ENCODE assay signal across 18 cellular contexts in the genomic region with DNA sequence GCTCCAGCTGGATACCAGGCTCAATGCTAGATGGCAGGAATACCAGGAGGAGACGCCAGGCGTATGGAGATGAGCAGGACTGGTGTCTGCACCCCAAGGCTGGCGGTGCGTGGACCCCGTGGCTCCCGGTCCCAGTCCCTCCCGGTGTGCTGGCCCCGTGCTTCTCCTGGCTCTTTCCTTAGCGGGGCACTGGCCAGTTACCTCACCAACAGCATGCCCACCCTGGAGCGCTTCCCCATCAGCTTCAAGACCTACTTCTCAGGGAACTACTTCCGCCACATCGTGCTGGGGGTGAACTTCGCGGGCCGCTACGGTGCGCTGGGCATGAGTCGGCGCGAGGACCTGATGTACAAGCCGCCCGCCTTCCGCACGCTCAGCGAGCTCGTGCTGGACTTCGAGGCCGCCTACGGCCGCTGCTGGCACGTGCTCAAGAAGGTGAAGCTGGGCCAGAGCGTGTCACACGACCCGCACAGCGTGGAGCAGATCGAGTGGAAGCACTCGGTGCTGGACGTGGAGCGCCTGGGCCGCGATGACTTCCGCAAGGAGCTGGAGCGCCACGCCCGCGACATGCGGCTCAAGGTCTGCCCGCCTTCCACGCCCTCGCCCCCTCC. TPM values are rescaled to one million over a fixed set of nuclear protein-coding genes. Genes with fewer than 3 reads are reported as not detected.
A peak's percentile ranks its signal among the peaks of the same experiment; 100 is the strongest.
DNase-seq lines count a peak whose midpoint lies in the region; ATAC-seq and TF ChIP-seq lines count a peak whose summit lies in the region.
"Had no signal": no experiment of that assay in that cellular context is flagged by ENCODE, and none has a peak within 500 bp of the region (broad histone marks: within the 10 kb centered on the region; RNA-seq: fewer than 3 reads in every experiment).

No MANE protein-coding gene starts in this region.

- H3K27me3 ChIP-seq in endodermal cell (ENCODE audit: control insufficient read depth, insufficient read depth, low read length, poor library complexity, severe bottlenecking), result no peaks in the 10 kb centered on the region
- no peaks in the 10 kb centered on the region for H3K27me3 ChIP-seq in trophoblast cell (ENCODE audit: insufficient read depth, low read length)
- H3K27me3 ChIP-seq: BE2C, MG63 had no signal

- H3K4me3 Mint-ChIP-seq in activated CD4-positive, alpha-beta memory T cell treated with anti-CD3 and anti-CD28 coated beads, Interleukin-2, amount 10 ng/mL, durations not matched to agents 7 days and 5 days, result no peak overlapping the region
- no peak overlapping the region for H3K4me3 Mint-ChIP-seq in activated CD4-positive, alpha-beta memory T cell treated with anti-CD3 and anti-CD28 coated beads for 36 hours
- no peak overlapping the region for H3K4me3 Mint-ChIP-seq in activated CD8-positive, alpha-beta memory T cell treated with anti-CD3 and anti-CD28 coated beads, Interleukin-2, amount 10 ng/mL, durations not matched to agents 7 days and 5 days
- H3K4me3 Mint-ChIP-seq in endodermal cell, result no peak overlapping the region
- H3K4me3 Mint-ChIP-seq: CD8-positive, alpha-beta memory T cell; GM23338 had no signal

- no peak overlapping the region for H4K91ac ChIP-seq in trophoblast cell (ENCODE audit: low read depth, low read length)

- peaks cover 13% of the 10 kb centered on the region for H3K79me1 ChIP-seq in trophoblast cell (ENCODE audit: low read length)

- 95 to 96% methylated on average over 37 to 50 of the region's 50 CpGs for WGBS in endodermal cell (ENCODE audit: insufficient coverage in 1 of 2, insufficient read length in 1 of 2), 2 experiments
- no CpG with 5 or more reads among the region's 50 CpGs for WGBS in trophoblast cell (ENCODE audit: extremely low coverage, insufficient coverage, insufficient read length)

- H3K27me3 Mint-ChIP-seq in activated CD4-positive, alpha-beta memory T cell treated with anti-CD3 and anti-CD28 coated beads, Interleukin-2, amount 10 ng/mL, durations not matched to agents 7 days and 5 days, result no peaks in the 10 kb centered on the region
- no peaks in the 10 kb centered on the region for H3K27me3 Mint-ChIP-seq in activated CD4-positive, alpha-beta memory T cell treated with anti-CD3 and anti-CD28 coated beads for 36 hours
- H3K27me3 Mint-ChIP-seq in activated CD8-positive, alpha-beta memory T cell treated with anti-CD3 and anti-CD28 coated beads, Interleukin-2, amount 10 ng/mL, durations not matched to agents 7 days and 5 days, result no peaks in the 10 kb centered on the region
- H3K27me3 Mint-ChIP-seq in endodermal cell (ENCODE audit: insufficient read depth), result no peaks in the 10 kb centered on the region

- DNase-seq in activated CD4-positive, alpha-beta memory T cell treated with anti-CD3 and anti-CD28 coated beads, Interleukin-2, amount 10 ng/mL, durations not matched to agents 7 days and 5 days, result peak; percentile 10
- DNase-seq in activated CD4-positive, alpha-beta memory T cell treated with anti-CD3 and anti-CD28 coated beads for 36 hours, result no peak
- DNase-seq in activated CD8-positive, alpha-beta memory T cell treated with anti-CD3 and anti-CD28 coated beads, Interleukin-2, amount 10 ng/mL, durations not matched to agents 7 days and 5 days, result peak; percentile 36
- DNase-seq in endodermal cell, result peak; percentile 44
- no peak for DNase-seq in trophoblast cell
- DNase-seq in stimulated activated CD4-positive, alpha-beta T cell treated with anti-CD3 and anti-CD28 coated beads, Interleukin-12 subunit alpha, Interleukin-12 subunit beta, amount 100 ng/mL, for 4 hours, result no peak
- DNase-seq in NCI-H1436 treated with DMSO at 0.1 percent for 48 hours (lab: John Stamatoyannopoulos, UW), result no peak
- DNase-seq: BE2C; CD8-positive, alpha-beta memory T cell; DND-41; NCI-H1092; NCI-H446; SIG-M5 had no signal

- TF ChIP-seq CTCF in endodermal cell (conservative IDR thresholded peaks at IDR 0.05), result no peak

- no peak overlapping the region for H3K4me2 ChIP-seq in trophoblast cell (ENCODE audit: low read length)
- H3K4me2 ChIP-seq: GM23338 had no signal

- H3K4ac ChIP-seq in trophoblast cell (ENCODE audit: low read depth, low read length), result no peak overlapping the region

- H2BK120ac ChIP-seq in trophoblast cell (ENCODE audit: insufficient read depth, low read length, poor library complexity), result no peak overlapping the region

- H3K36me3 Mint-ChIP-seq in activated CD4-positive, alpha-beta memory T cell treated with anti-CD3 and anti-CD28 coated beads, Interleukin-2, amount 10 ng/mL, durations not matched to agents 7 days and 5 days (ENCODE audit: low read depth), result no peaks in the 10 kb centered on the region
- peaks cover 3% of the 10 kb centered on the region for H3K36me3 Mint-ChIP-seq in activated CD4-positive, alpha-beta memory T cell treated with anti-CD3 and anti-CD28 coated beads for 36 hours
- H3K36me3 Mint-ChIP-seq in activated CD8-positive, alpha-beta memory T cell treated with anti-CD3 and anti-CD28 coated beads, Interleukin-2, amount 10 ng/mL, durations not matched to agents 7 days and 5 days, result no peaks in the 10 kb centered on the region
- peaks cover 8% of the 10 kb centered on the region for H3K36me3 Mint-ChIP-seq in endodermal cell (ENCODE audit: low read depth)

- intact Hi-C loops in activated CD4-positive, alpha-beta memory T cell treated with anti-CD3 and anti-CD28 coated beads for 36 hours (cut with micrococcal nuclease), result no loop called here

- peak overlapping the region; percentile 27 for H4K12ac ChIP-seq in trophoblast cell (ENCODE audit: low read depth, low read length)

- peak overlapping the region; percentile 15 for H2BK12ac ChIP-seq in trophoblast cell (ENCODE audit: low read length)

- H3K9me3 Mint-ChIP-seq in activated CD4-positive, alpha-beta memory T cell treated with anti-CD3 and anti-CD28 coated beads, Interleukin-2, amount 10 ng/mL, durations not matched to agents 7 days and 5 days, result no peaks in the 10 kb centered on the region
- H3K9me3 Mint-ChIP-seq in activated CD4-positive, alpha-beta memory T cell treated with anti-CD3 and anti-CD28 coated beads for 36 hours, result no peaks in the 10 kb centered on the region
- H3K9me3 Mint-ChIP-seq in activated CD8-positive, alpha-beta memory T cell treated with anti-CD3 and anti-CD28 coated beads, Interleukin-2, amount 10 ng/mL, durations not matched to agents 7 days and 5 days (ENCODE audit: low read depth), result no peaks in the 10 kb centered on the region
- no peaks in the 10 kb centered on the region for H3K9me3 Mint-ChIP-seq in endodermal cell
- H3K9me3 Mint-ChIP-seq: CD8-positive, alpha-beta memory T cell; GM23338 had no signal

- H2AK5ac ChIP-seq in trophoblast cell (ENCODE audit: low read length), result peak overlapping the region; percentile 46

- no peak for ATAC-seq in activated CD8-positive, alpha-beta memory T cell treated with anti-CD3 and anti-CD28 coated beads, Interleukin-2, amount 10 ng/mL, durations not matched to agents 7 days and 5 days
- no peak for ATAC-seq in GM21529 (IDR thresholded peaks at IDR 0.05; ENCODE audit: unreplicated experiment)

- H3K9me3 ChIP-seq in endodermal cell (ENCODE audit: control insufficient read depth, low read length), result no peaks in the 10 kb centered on the region
- no peaks in the 10 kb centered on the region for H3K9me3 ChIP-seq in trophoblast cell (ENCODE audit: insufficient read depth, low read depth, low read length)
- H3K9me3 ChIP-seq: BE2C, MG63 had no signal

- H3K27ac ChIP-seq in endodermal cell (ENCODE audit: low read depth, low read length), result no peak overlapping the region
- no peak overlapping the region for H3K27ac ChIP-seq in trophoblast cell (ENCODE audit: low read depth, low read length)
- H3K27ac ChIP-seq: 22Rv1 had no signal

- CTCF ChIA-PET in activated CD4-positive, alpha-beta memory T cell treated with anti-CD3 and anti-CD28 coated beads, Interleukin-2, amount 10 ng/mL, durations not matched to agents 7 days and 5 days (lab: Charles Lee), result interaction anchor here (0.7 to 1.1 kb wide), 2 partner anchors 9 to 66 kb away, joined by 3 to 5 read pairs; no protein-coding TSS in a partner anchor
- CTCF ChIA-PET in activated CD4-positive, alpha-beta memory T cell treated with anti-CD3 and anti-CD28 coated beads for 36 hours (lab: Charles Lee), result interaction anchor here (1.5 to 3.3 kb wide), 2 partner anchors 9 to 65 kb away, joined by 4 to 20 read pairs; no protein-coding TSS in a partner anchor
- CTCF ChIA-PET in activated CD8-positive, alpha-beta memory T cell treated with anti-CD3 and anti-CD28 coated beads, Interleukin-2, amount 10 ng/mL, durations not matched to agents 7 days and 5 days (lab: Charles Lee), result interaction anchor here (1.4 to 2.8 kb wide), 2 partner anchors 9 to 65 kb away, joined by 5 to 7 read pairs; no protein-coding TSS in a partner anchor

- POLR2A ChIA-PET in activated CD4-positive, alpha-beta memory T cell treated with anti-CD3 and anti-CD28 coated beads, Interleukin-2, amount 10 ng/mL, durations not matched to agents 7 days and 5 days (lab: Charles Lee), result no interaction called here
- POLR2A ChIA-PET in activated CD4-positive, alpha-beta memory T cell treated with anti-CD3 and anti-CD28 coated beads for 36 hours (lab: Charles Lee), result interaction anchor here (1.1 kb wide), 1 partner anchor 9 kb away, joined by 3 read pairs; no protein-coding TSS in a partner anchor

- H3K27ac Mint-ChIP-seq in activated CD4-positive, alpha-beta memory T cell treated with anti-CD3 and anti-CD28 coated beads, Interleukin-2, amount 10 ng/mL, durations not matched to agents 7 days and 5 days, result no peak overlapping the region
- H3K27ac Mint-ChIP-seq in activated CD4-positive, alpha-beta memory T cell treated with anti-CD3 and anti-CD28 coated beads for 36 hours, result no peak overlapping the region
- H3K27ac Mint-ChIP-seq in activated CD8-positive, alpha-beta memory T cell treated with anti-CD3 and anti-CD28 coated beads, Interleukin-2, amount 10 ng/mL, durations not matched to agents 7 days and 5 days, result no peak overlapping the region
- no peak overlapping the region for H3K27ac Mint-ChIP-seq in endodermal cell
- H3K27ac Mint-ChIP-seq: CD8-positive, alpha-beta memory T cell; GM23338 had no signal

- H3K4me1 ChIP-seq in endodermal cell (ENCODE audit: control insufficient read depth, insufficient read depth, low read length) (peaks cover 6% of the 10 kb centered on the region), trophoblast cell (ENCODE audit: control insufficient read depth in 1 of 2, insufficient read depth in 2 of 2, low read length in 2 of 2) (peaks cover 18 to 20% of the 10 kb centered on the region in 2 experiments)

- no peak overlapping the region for H3K23ac ChIP-seq in trophoblast cell (ENCODE audit: low read length)

- H3K18ac ChIP-seq in trophoblast cell (ENCODE audit: low read length), result no peak overlapping the region

- H4K8ac ChIP-seq in trophoblast cell (ENCODE audit: low read depth, low read length), result no peak overlapping the region

- H3K9ac ChIP-seq in endodermal cell (ENCODE audit: extremely low read depth, low read length, poor library complexity, severe bottlenecking) (no peak overlapping the region), trophoblast cell (ENCODE audit: low read length) (no peak overlapping the region)

- no peaks in the 10 kb centered on the region for H3K36me3 ChIP-seq in endodermal cell (ENCODE audit: control insufficient read depth, insufficient read depth, low read length)
- no peaks in the 10 kb centered on the region for H3K36me3 ChIP-seq in trophoblast cell (ENCODE audit: control insufficient read depth in 1 of 2, insufficient read depth in 2 of 2, low read length in 2 of 2)
- H3K36me3 ChIP-seq: BE2C, MG63 had no signal

- no peak overlapping the region for H3K14ac ChIP-seq in trophoblast cell (ENCODE audit: low read length)

- H3K4me1 Mint-ChIP-seq in activated CD4-positive, alpha-beta memory T cell treated with anti-CD3 and anti-CD28 coated beads, Interleukin-2, amount 10 ng/mL, durations not matched to agents 7 days and 5 days, result peaks cover 13% of the 10 kb centered on the region
- peaks cover 7% of the 10 kb centered on the region for H3K4me1 Mint-ChIP-seq in activated CD4-positive, alpha-beta memory T cell treated with anti-CD3 and anti-CD28 coated beads for 36 hours (ENCODE audit: low read depth)
- peaks cover 11% of the 10 kb centered on the region for H3K4me1 Mint-ChIP-seq in activated CD8-positive, alpha-beta memory T cell treated with anti-CD3 and anti-CD28 coated beads, Interleukin-2, amount 10 ng/mL, durations not matched to agents 7 days and 5 days
- H3K4me1 Mint-ChIP-seq in endodermal cell, result peaks cover 20% of the 10 kb centered on the region

- H3K79me2 ChIP-seq in trophoblast cell (ENCODE audit: control insufficient read depth, insufficient read depth, low read length, poor library complexity), result no peaks in the 10 kb centered on the region

- no peak overlapping the region for H2AFZ ChIP-seq in trophoblast cell (ENCODE audit: insufficient read depth, low read length, poor library complexity)
- H2AFZ ChIP-seq: GM23338 had no signal

- no peak overlapping the region for H2BK5ac ChIP-seq in trophoblast cell (ENCODE audit: low read depth, low read length, poor library complexity)

- H3K4me3 ChIP-seq in endodermal cell (ENCODE audit: low read length) (no peak overlapping the region), trophoblast cell (ENCODE audit: low read depth, low read length) (no peak overlapping the region)
- H3K4me3 ChIP-seq: GM23338, MG63 had no signal

RNA-seq across cellular contexts. Expression of gene VASH1, which starts 14.5 kb away (rescaled TPM):
- 1 to 10 TPM; 2.5 to 2.6 TPM for total RNA-seq in activated CD4-positive, alpha-beta memory T cell treated with anti-CD3 and anti-CD28 coated beads, Interleukin-2, amount 10 ng/mL, durations not matched to agents 7 days and 5 days
- total RNA-seq in activated CD4-positive, alpha-beta memory T cell treated with anti-CD3 and anti-CD28 coated beads for 36 hours, result 1 to 10 TPM; 6.1 TPM
- 1 to 10 TPM; 3.3 to 8.1 TPM for total RNA-seq in activated CD8-positive, alpha-beta memory T cell treated with anti-CD3 and anti-CD28 coated beads, Interleukin-2, amount 10 ng/mL, durations not matched to agents 7 days and 5 days
- total RNA-seq in endodermal cell, result 10 to 100 TPM; 10.3 to 19.8 TPM
- polyA plus RNA-seq in endodermal cell (2013, experiment 1 of 2), result 39.3 TPM
- polyA plus RNA-seq in endodermal cell (2013, experiment 2 of 2), result 42.6 TPM
- polyA plus RNA-seq in trophoblast cell (2013), result 3.8 and 3.9 TPM in 2 replicates

RNA-seq across cellular contexts. Expression of gene ANGEL1, which starts 36.9 kb away (rescaled TPM):
- 10 to 100 TPM in 1 of 2 experiments, 1 to 10 TPM in 1; 9.9 to 11.0 TPM for total RNA-seq in activated CD4-positive, alpha-beta memory T cell treated with anti-CD3 and anti-CD28 coated beads, Interleukin-2, amount 10 ng/mL, durations not matched to agents 7 days and 5 days
- 10 to 100 TPM; 14.6 to 15.9 TPM for total RNA-seq in activated CD4-positive, alpha-beta memory T cell treated with anti-CD3 and anti-CD28 coated beads for 36 hours
- total RNA-seq in activated CD8-positive, alpha-beta memory T cell treated with anti-CD3 and anti-CD28 coated beads, Interleukin-2, amount 10 ng/mL, durations not matched to agents 7 days and 5 days, result 10 to 100 TPM; 12.9 to 14.6 TPM
- total RNA-seq in endodermal cell, result 10 to 100 TPM; 21.5 to 32.5 TPM
- 26.1 TPM for polyA plus RNA-seq in endodermal cell (2013, experiment 1 of 2)
- 22.1 TPM for polyA plus RNA-seq in endodermal cell (2013, experiment 2 of 2)
- polyA plus RNA-seq in trophoblast cell (2013), result 6.4 TPM in 2 replicates

RNA-seq across cellular contexts. Expression of gene LRRC74A, which starts 50.4 kb away (rescaled TPM):
- not detected for total RNA-seq in activated CD4-positive, alpha-beta memory T cell treated with anti-CD3 and anti-CD28 coated beads, Interleukin-2, amount 10 ng/mL, durations not matched to agents 7 days and 5 days
- total RNA-seq in activated CD4-positive, alpha-beta memory T cell treated with anti-CD3 and anti-CD28 coated beads for 36 hours, result not detected
- not detected for total RNA-seq in activated CD8-positive, alpha-beta memory T cell treated with anti-CD3 and anti-CD28 coated beads, Interleukin-2, amount 10 ng/mL, durations not matched to agents 7 days and 5 days
- not detected for total RNA-seq in endodermal cell
- not detected for polyA plus RNA-seq in endodermal cell (2013, experiment 1 of 2)
- not detected for polyA plus RNA-seq in endodermal cell (2013, experiment 2 of 2)
- not detected in 2 replicates for polyA plus RNA-seq in trophoblast cell (2013)
- total RNA-seq: CD8-positive, alpha-beta memory T cell; GM23338 had no signal
- polyA plus RNA-seq: AG04450; CD8-positive, alpha-beta memory T cell; GM23338 had no signal

Comparison
In these comparisons a context has a peak if more than half of its experiments do, and no peak if none do; other contexts are left out.
1. DNase-seq: peak in activated CD4-positive, alpha-beta memory T cell treated with anti-CD3 and anti-CD28 coated beads, Interleukin-2, amount 10 ng/mL, durations not matched to agents 7 days and 5 days (single experiment), activated CD8-positive, alpha-beta memory T cell treated with anti-CD3 and anti-CD28 coated beads, Interleukin-2, amount 10 ng/mL, durations not matched to agents 7 days and 5 days (single experiment) and endodermal cell (single experiment); none in activated CD4-positive, alpha-beta memory T cell treated with anti-CD3 and anti-CD28 coated beads for 36 hours (single experiment), trophoblast cell (0 of 2), stimulated activated CD4-positive, alpha-beta T cell treated with anti-CD3 and anti-CD28 coated beads, Interleukin-12 subunit alpha, Interleukin-12 subunit beta, amount 100 ng/mL, for 4 hours (single experiment) and NCI-H1436 treated with DMSO at 0.1 percent for 48 hours (single experiment).